In genomic region chr11:20669833-20670684, GRCh38 we compare ENCODE assay signal across 13 cellular contexts. TPM values are rescaled to one million over a fixed set of nuclear protein-coding genes. Genes with fewer than 3 reads are reported as not detected.
A peak's percentile ranks its signal among the peaks of the same experiment; 100 is the strongest.
DNase-seq lines count a peak whose midpoint lies in the region; ATAC-seq and TF ChIP-seq lines count a peak whose summit lies in the region.
"Had no signal": no experiment of that assay in that cellular context is flagged by ENCODE, and none has a peak within 500 bp of the region (broad histone marks: within the 10 kb centered on the region; RNA-seq: fewer than 3 reads in every experiment).

No MANE protein-coding gene starts in this region.

- peaks cover 0 to 19% (median 10%) of the 10 kb centered on the region in 7 donors for H3K4me1 Mint-ChIP-seq in naive thymus-derived CD4-positive, alpha-beta T cell

- H3K27ac ChIP-seq in right cardiac atrium (ENCODE audit: low read length) (no peak overlapping the region), prostate gland (no peak overlapping the region)
- no peak overlapping the region for H3K27ac ChIP-seq in naive thymus-derived CD4-positive, alpha-beta T cell (ENCODE audit: low read depth, low read length)
- H3K27ac ChIP-seq: brain microvascular endothelial cell had no signal

- H3K4me3 ChIP-seq in right cardiac atrium (ENCODE audit: low read length) (peak overlapping the region; percentile 37), prostate gland (peak overlapping the region; percentile 13 to 42)
- H3K4me3 ChIP-seq in naive thymus-derived CD4-positive, alpha-beta T cell (ENCODE audit: low read length): no peak overlapping the region

- H3K4me3 Mint-ChIP-seq in naive thymus-derived CD4-positive, alpha-beta T cell: peak overlapping the region in 4 of 10 donors; percentile 3 to 45 (median 16)
- H3K4me3 Mint-ChIP-seq: stimulated activated memory B cell treated with anti-CD40 and anti-IgM and Interleukin-4, amounts not matched to agents 10 μg/mL and 1 μg/mL and 100 μg/mL, for 72 hours had no signal

- peaks cover 0 to 14% (median 4%) of the 10 kb centered on the region in 11 donors for H3K9me3 Mint-ChIP-seq in naive thymus-derived CD4-positive, alpha-beta T cell
- H3K9me3 Mint-ChIP-seq: stimulated activated memory B cell treated with anti-CD40 and anti-IgM and Interleukin-4, amounts not matched to agents 10 μg/mL and 1 μg/mL and 100 μg/mL, for 72 hours had no signal

- H3K9me3 ChIP-seq in right cardiac atrium (ENCODE audit: control insufficient read depth, low read length): no peaks in the 10 kb centered on the region
- no peaks in the 10 kb centered on the region for H3K9me3 ChIP-seq in prostate gland
- H3K9me3 ChIP-seq in naive thymus-derived CD4-positive, alpha-beta T cell (ENCODE audit: control insufficient read depth in 2 of 3, low read length in 3 of 3): no peaks in the 10 kb centered on the region

- POLR2A ChIA-PET in naive thymus-derived CD4-positive, alpha-beta T cell (lab: Charles Lee): no interaction called here

- intact Hi-C loops in right cardiac atrium (cut with DNase I): no loop called here
- intact Hi-C loops in prostate gland (cut with DNase I): no loop called here
- intact Hi-C loops in naive thymus-derived CD4-positive, alpha-beta T cell (cut with micrococcal nuclease): no loop called here

- ATAC-seq in right cardiac atrium (no peak), GM18520 (IDR thresholded peaks at IDR 0.05; ENCODE audit: unreplicated experiment) (no peak)
- no peak for ATAC-seq in naive thymus-derived CD4-positive, alpha-beta T cell
- ATAC-seq: stimulated activated memory B cell treated with anti-CD40 and anti-IgM and Interleukin-4, amounts not matched to agents 10 μg/mL and 1 μg/mL and 100 μg/mL, for 72 hours had no signal

- no peak for TF ChIP-seq CTCF in prostate gland (IDR thresholded peaks at IDR 0.05)

- H3K36me3 ChIP-seq in prostate gland: no peaks in the 10 kb centered on the region
- H3K36me3 ChIP-seq in naive thymus-derived CD4-positive, alpha-beta T cell (ENCODE audit: control insufficient read depth in 2 of 3, insufficient read depth in 3 of 3, low read length in 3 of 3): no peaks in the 10 kb centered on the region
- H3K36me3 ChIP-seq: brain microvascular endothelial cell had no signal

- H3K36me3 Mint-ChIP-seq in naive thymus-derived CD4-positive, alpha-beta T cell: peaks cover 0 to 3% (median 0%) of the 10 kb centered on the region in 5 donors
- H3K36me3 Mint-ChIP-seq: stimulated activated memory B cell treated with anti-CD40 and anti-IgM and Interleukin-4, amounts not matched to agents 10 μg/mL and 1 μg/mL and 100 μg/mL, for 72 hours had no signal

- CTCF ChIA-PET in naive thymus-derived CD4-positive, alpha-beta T cell (lab: Charles Lee): interaction anchor here (0.6 kb wide), 1 partner anchor 380 kb away, joined by 3 read pairs; no protein-coding TSS in a partner anchor

- no peak overlapping the region for H3K27ac Mint-ChIP-seq in naive thymus-derived CD4-positive, alpha-beta T cell
- H3K27ac Mint-ChIP-seq: stimulated activated memory B cell treated with anti-CD40 and anti-IgM and Interleukin-4, amounts not matched to agents 10 μg/mL and 1 μg/mL and 100 μg/mL, for 72 hours had no signal

- H3K27me3 Mint-ChIP-seq in naive thymus-derived CD4-positive, alpha-beta T cell: peaks cover 68 to 92% (median 78%) of the 10 kb centered on the region in 5 donors

- H3K4me1 ChIP-seq in right cardiac atrium (ENCODE audit: control insufficient read depth, insufficient read depth, low read length) (no peaks in the 10 kb centered on the region), prostate gland (replicated peaks) (no peaks in the 10 kb centered on the region)
- no peaks in the 10 kb centered on the region for H3K4me1 ChIP-seq in naive thymus-derived CD4-positive, alpha-beta T cell (ENCODE audit: control insufficient read depth in 2 of 2, insufficient read depth in 2 of 2, low read length in 2 of 2)

- under 1% methylated on average over 60 of the region's 60 CpGs for WGBS in right cardiac atrium
- under 1% methylated on average over 59 of the region's 60 CpGs for WGBS in prostate gland

- DNase-seq in DMS53 (lab: John Stamatoyannopoulos, UW): peak; percentile 46
- no peak for DNase-seq in DMS53 treated with DMSO at 0.1 percent for 48 hours (lab: John Stamatoyannopoulos, UW; ENCODE audit: unreplicated experiment)
- DNase-seq in NCI-H69 (lab: John Stamatoyannopoulos, UW): peak; percentile 85
- DNase-seq in right cardiac atrium: peak in 1 of 3 donors; percentile 58
- no peak for DNase-seq in prostate gland (ENCODE audit: low spot score)
- no peak for DNase-seq in stimulated activated CD4-positive, alpha-beta T cell treated with anti-CD3 and anti-CD28 coated beads, Interleukin-2, amount 100 ng/mL, for 48 hours
- DNase-seq in naive thymus-derived CD4-positive, alpha-beta T cell: no peak
- DNase-seq: brain microvascular endothelial cell, T-helper 9 cell had no signal

- H3K27me3 ChIP-seq in right cardiac atrium (ENCODE audit: control insufficient read depth, insufficient read depth): no peaks in the 10 kb centered on the region
- no peaks in the 10 kb centered on the region for H3K27me3 ChIP-seq in prostate gland (replicated peaks; ENCODE audit: insufficient read depth)
- peaks cover 0 to 12% of the 10 kb centered on the region in 2 donors for H3K27me3 ChIP-seq in naive thymus-derived CD4-positive, alpha-beta T cell (ENCODE audit: control insufficient read depth in 2 of 2, insufficient read depth in 2 of 2, low read length in 2 of 2)

- TF ChIP-seq POLR2A in prostate gland (IDR thresholded peaks at IDR 0.05): no peak

RNA-seq across cellular contexts. Expression of gene NELL1, which starts 0.7 kb away (rescaled TPM):
- total RNA-seq in right cardiac atrium (under 1 TPM in 2 of 4 donors, not detected in 2; 0.09 to 0.22 TPM), prostate gland (10 to 100 TPM in 1 of 2 donors, 1 to 10 TPM in 1; 1.8 to 10.3 TPM)
- not detected for polyA plus RNA-seq in right cardiac atrium
- total RNA-seq in naive thymus-derived CD4-positive, alpha-beta T cell: not detected
- polyA plus RNA-seq in naive thymus-derived CD4-positive, alpha-beta T cell: not detected
- total RNA-seq: A172, Daoy had no signal

Comparison
In these comparisons a context has a peak if more than half of its experiments do, and no peak if none do; other contexts are left out.
1. DNase-seq: peak in DMS53 (single experiment) and NCI-H69 (single experiment); none in DMS53 treated with DMSO at 0.1 percent for 48 hours (single experiment), prostate gland (single experiment), stimulated activated CD4-positive, alpha-beta T cell treated with anti-CD3 and anti-CD28 coated beads, Interleukin-2, amount 100 ng/mL, for 48 hours (0 of 2) and naive thymus-derived CD4-positive, alpha-beta T cell (0 of 9).